In genomic region chr1:196209983-196210382, GRCh38 we compare ENCODE assay signal across 25 cellular contexts.
DNase-seq lines count a peak whose midpoint lies in the region; ATAC-seq and TF ChIP-seq lines count a peak whose summit lies in the region.
"Had no signal": no experiment of that assay in that cellular context is flagged by ENCODE, and none has a peak within 500 bp of the region (broad histone marks: within the 10 kb centered on the region; RNA-seq: fewer than 3 reads in every experiment).

No MANE protein-coding gene starts in this region.

- no peaks in the 10 kb centered on the region for H3K36me3 Mint-ChIP-seq in T-helper 2 cell treated with Interferon-gamma antibody and Interleukin-4, amounts not matched to agents 5 μg/mL and 100 μg/mL, for 36 hours (ENCODE audit: low read depth)
- H3K36me3 Mint-ChIP-seq in activated T-cell treated with anti-CD3 and anti-CD28 coated beads, Interleukin-2, amount 50 U/mL, for 24 hours (ENCODE audit: low read depth), result no peaks in the 10 kb centered on the region
- H3K36me3 Mint-ChIP-seq: activated naive CD8-positive, alpha-beta T cell; brain; CD4-positive, alpha-beta memory T cell had no signal

- H3K4me3 Mint-ChIP-seq in T-helper 2 cell treated with Interferon-gamma antibody and Interleukin-4, amounts not matched to agents 5 μg/mL and 100 μg/mL, for 36 hours, result no peak overlapping the region
- H3K4me3 Mint-ChIP-seq in activated T-cell treated with anti-CD3 and anti-CD28 coated beads, Interleukin-2, amount 50 U/mL, for 24 hours, result no peak overlapping the region
- H3K4me3 Mint-ChIP-seq: activated naive CD8-positive, alpha-beta T cell; activated T-helper 17 cell treated with anti-CD3 and anti-CD28 coated beads, Interleukin-2, amount 50 U/mL, for 72 hours; brain; CD4-positive, alpha-beta memory T cell; effector memory CD8-positive, alpha-beta T cell; natural killer cell treated with Interleukin-12 subunit alpha and Interleukin-12 subunit beta and Interleukin-15 and Interleukin-18, amount 100 ng/mL, for 72 hours; T-helper 17 cell had no signal

- no peaks in the 10 kb centered on the region for H3K36me3 ChIP-seq in BE2C
- H3K36me3 ChIP-seq in MG63, result no peaks in the 10 kb centered on the region
- H3K36me3 ChIP-seq: stomach, transverse colon, WERI-Rb-1 had no signal

- no peak overlapping the region for H3K27ac Mint-ChIP-seq in T-helper 2 cell treated with Interferon-gamma antibody and Interleukin-4, amounts not matched to agents 5 μg/mL and 100 μg/mL, for 36 hours
- no peak overlapping the region for H3K27ac Mint-ChIP-seq in activated T-cell treated with anti-CD3 and anti-CD28 coated beads, Interleukin-2, amount 50 U/mL, for 24 hours
- H3K27ac Mint-ChIP-seq: activated naive CD8-positive, alpha-beta T cell; activated T-helper 17 cell treated with anti-CD3 and anti-CD28 coated beads, Interleukin-2, amount 50 U/mL, for 72 hours; CD4-positive, alpha-beta memory T cell; effector memory CD8-positive, alpha-beta T cell; natural killer cell treated with Interleukin-12 subunit alpha and Interleukin-12 subunit beta and Interleukin-15 and Interleukin-18, amount 100 ng/mL, for 72 hours; T-helper 17 cell had no signal

- H3K4me1 ChIP-seq in BE2C, result peaks cover 4% of the 10 kb centered on the region; the same call in 1 of the 2 replicates
- H3K4me1 ChIP-seq: stomach, transverse colon had no signal

- ATAC-seq in GM19463 (IDR thresholded peaks at IDR 0.05; ENCODE audit: unreplicated experiment), result no peak
- ATAC-seq: activated T-helper 17 cell treated with anti-CD3 and anti-CD28 coated beads, Interleukin-2, amount 50 U/mL, for 72 hours; effector memory CD8-positive, alpha-beta T cell; esophagus mucosa; left lobe of liver; natural killer cell treated with Interleukin-12 subunit alpha and Interleukin-12 subunit beta and Interleukin-15 and Interleukin-18, amount 100 ng/mL, for 72 hours; Panc1; T-helper 17 cell had no signal

- no peaks in the 10 kb centered on the region for H3K9me3 ChIP-seq in BE2C
- no peaks in the 10 kb centered on the region for H3K9me3 ChIP-seq in MG63
- H3K9me3 ChIP-seq: stomach, transverse colon had no signal

- DNase-seq in BE2C (peak; percentile 34), MG63 (peak; percentile 5), fibroblast of mammary gland (ENCODE audit: low read depth) (peak; percentile 88), mucosa of gallbladder (ENCODE audit: low spot score) (peak; percentile 13), ecto neural progenitor cell (ENCODE audit: low spot score) (no peak)
- DNase-seq in T-helper 2 cell treated with Interferon-gamma antibody and Interleukin-4, amounts not matched to agents 5 μg/mL and 100 μg/mL, for 36 hours (ENCODE audit: low spot score), result no peak
- DNase-seq in activated T-cell treated with anti-CD3 and anti-CD28 coated beads, Interleukin-2, amount 50 U/mL, for 24 hours, result no peak
- DNase-seq: ACHN; CD4-positive, alpha-beta memory T cell; DMS153; effector memory CD8-positive, alpha-beta T cell; midbrain; NCI-H510A; stomach; T-helper 17 cell; transverse colon; WERI-Rb-1 had no signal

- H3K4me1 Mint-ChIP-seq in T-helper 2 cell treated with Interferon-gamma antibody and Interleukin-4, amounts not matched to agents 5 μg/mL and 100 μg/mL, for 36 hours (ENCODE audit: low read depth), result no peaks in the 10 kb centered on the region
- H3K4me1 Mint-ChIP-seq in activated T-cell treated with anti-CD3 and anti-CD28 coated beads, Interleukin-2, amount 50 U/mL, for 24 hours (ENCODE audit: low read depth), result no peaks in the 10 kb centered on the region
- H3K4me1 Mint-ChIP-seq: activated T-helper 17 cell treated with anti-CD3 and anti-CD28 coated beads, Interleukin-2, amount 50 U/mL, for 72 hours; brain; CD4-positive, alpha-beta memory T cell; T-helper 17 cell had no signal

- H3K27me3 ChIP-seq in BE2C, result no peaks in the 10 kb centered on the region
- H3K27me3 ChIP-seq in MG63, result no peaks in the 10 kb centered on the region
- H3K27me3 ChIP-seq: stomach, transverse colon had no signal

- H3K4me3 ChIP-seq in BE2C (ENCODE audit: low read depth, low read length) (no peak overlapping the region), MG63 (no peak overlapping the region), fibroblast of mammary gland (ENCODE audit: control insufficient read depth, low read depth, low read length) (no peak overlapping the region)
- H3K4me3 ChIP-seq: stomach, transverse colon had no signal

- TF ChIP-seq CTCF in BE2C (IDR thresholded peaks at IDR 0.05; ENCODE audit: low read depth, low read length) (no peak), fibroblast of mammary gland (conservative IDR thresholded peaks at IDR 0.05; ENCODE audit: control insufficient read depth, insufficient read depth, low read depth, low read length) (no peak)

- no peaks in the 10 kb centered on the region for H3K27me3 Mint-ChIP-seq in T-helper 2 cell treated with Interferon-gamma antibody and Interleukin-4, amounts not matched to agents 5 μg/mL and 100 μg/mL, for 36 hours (ENCODE audit: low read depth)
- H3K27me3 Mint-ChIP-seq in activated T-cell treated with anti-CD3 and anti-CD28 coated beads, Interleukin-2, amount 50 U/mL, for 24 hours, result no peaks in the 10 kb centered on the region
- H3K27me3 Mint-ChIP-seq: activated T-helper 17 cell treated with anti-CD3 and anti-CD28 coated beads, Interleukin-2, amount 50 U/mL, for 72 hours; brain; CD4-positive, alpha-beta memory T cell; effector memory CD8-positive, alpha-beta T cell; natural killer cell treated with Interleukin-12 subunit alpha and Interleukin-12 subunit beta and Interleukin-15 and Interleukin-18, amount 100 ng/mL, for 72 hours; T-helper 17 cell had no signal

- no peaks in the 10 kb centered on the region for H3K9me3 Mint-ChIP-seq in T-helper 2 cell treated with Interferon-gamma antibody and Interleukin-4, amounts not matched to agents 5 μg/mL and 100 μg/mL, for 36 hours
- no peaks in the 10 kb centered on the region for H3K9me3 Mint-ChIP-seq in activated T-cell treated with anti-CD3 and anti-CD28 coated beads, Interleukin-2, amount 50 U/mL, for 24 hours
- H3K9me3 Mint-ChIP-seq: brain had no signal

Comparison
In these comparisons a context has a peak if more than half of its experiments do, and no peak if none do; other contexts are left out.
1. DNase-seq: peak in BE2C (single experiment), MG63 (single experiment), fibroblast of mammary gland (single experiment) and mucosa of gallbladder (single experiment); none in T-helper 2 cell treated with Interferon-gamma antibody and Interleukin-4, amounts not matched to agents 5 μg/mL and 100 μg/mL, for 36 hours (single experiment), ecto neural progenitor cell (single experiment) and activated T-cell treated with anti-CD3 and anti-CD28 coated beads, Interleukin-2, amount 50 U/mL, for 24 hours (single experiment).